In genomic region chr1:245266105-245266504, GRCh38 we compare ENCODE assay signal across 7 cellular contexts.
"Had no signal": no experiment of that assay in that cellular context is flagged by ENCODE, and none has a peak within 500 bp of the region (broad histone marks: within the 10 kb centered on the region; RNA-seq: fewer than 3 reads in every experiment).

No MANE protein-coding gene starts in this region.

- H3K4me3 ChIP-seq: GM23338 had no signal

- DNase-seq: H9, HCEC 1CT, KG1 had no signal

- H2AFZ ChIP-seq: GM23338 had no signal

- H3K4me2 ChIP-seq: GM23338 had no signal

- ATAC-seq: GM23338 had no signal

- H3K27ac ChIP-seq: HL-60 had no signal

- FAIRE-seq: H1, H54 had no signal
